In genomic region chr10:127320176-127320575, GRCh38 we compare ENCODE assay signal across 15 cellular contexts.
A peak's percentile ranks its signal among the peaks of the same experiment; 100 is the strongest.
DNase-seq lines count a peak whose midpoint lies in the region; ATAC-seq, FAIRE-seq and TF ChIP-seq lines count a peak whose summit lies in the region.
"Had no signal": no experiment of that assay in that cellular context is flagged by ENCODE, and none has a peak within 500 bp of the region (broad histone marks: within the 10 kb centered on the region; RNA-seq: fewer than 3 reads in every experiment).

No MANE protein-coding gene starts in this region.

- H3K4me1 ChIP-seq in H1 (replicated peaks in 1 of 4; ENCODE audit: control insufficient read depth in 3 of 4, insufficient read depth in 4 of 4, low read length in 3 of 4) (no peaks in the 10 kb centered on the region), HAP-1 (no peaks in the 10 kb centered on the region)
- H3K4me1 ChIP-seq: A549; BLaER1 treated with 17β-estradiol and CSF1 and Interleukin-3, amounts not matched to agents 10 nM and 100 nM had no signal

- no peak overlapping the region for H2AFZ ChIP-seq in H1 (ENCODE audit: low read length)

- H3K36me3 Mint-ChIP-seq in nephron progenitor cell (ENCODE audit: low read depth), result no peaks in the 10 kb centered on the region
- H3K36me3 Mint-ChIP-seq in activated T-cell treated with anti-CD3 and anti-CD28 coated beads, Interleukin-2, amount 50 U/mL, for 4 hours (ENCODE audit: insufficient read depth), result no peaks in the 10 kb centered on the region
- H3K36me3 Mint-ChIP-seq: CD4-positive, CD25-positive, alpha-beta regulatory T cell had no signal

- H3K23me2 ChIP-seq in H1 (ENCODE audit: low read depth, low read length), result no peaks in the 10 kb centered on the region

- H3K4me3 ChIP-seq in AG10803 (ENCODE audit: low read length) (no peak overlapping the region), H1 (ENCODE audit: extremely low read depth in 1 of 4, insufficient read depth in 2 of 4, low read depth in 3 of 4, low read length in 4 of 4) (no peak overlapping the region), HAP-1 (no peak overlapping the region)
- H3K4me3 ChIP-seq: A549; BLaER1 treated with 17β-estradiol and CSF1 and Interleukin-3, amounts not matched to agents 10 nM and 100 nM had no signal

- H3K27ac Mint-ChIP-seq in nephron progenitor cell, result peak overlapping the region; percentile 28
- H3K27ac Mint-ChIP-seq: CD4-positive, CD25-positive, alpha-beta regulatory T cell had no signal

- H4K91ac ChIP-seq in H1 (replicated peaks; ENCODE audit: insufficient read length, low read length), result no peak overlapping the region

- no peak overlapping the region for H3K4me2 ChIP-seq in H1 (ENCODE audit: insufficient read depth in 1 of 2, low read depth in 2 of 2, low read length in 2 of 2)
- H3K4me2 ChIP-seq: A549; BLaER1 treated with 17β-estradiol and CSF1 and Interleukin-3, amounts not matched to agents 10 nM and 100 nM; KMS-11 had no signal

- H3K4me1 Mint-ChIP-seq in nephron progenitor cell, result peaks cover 27% of the 10 kb centered on the region
- no peaks in the 10 kb centered on the region for H3K4me1 Mint-ChIP-seq in activated T-cell treated with anti-CD3 and anti-CD28 coated beads, Interleukin-2, amount 50 U/mL, for 4 hours (ENCODE audit: low read depth)
- H3K4me1 Mint-ChIP-seq: CD4-positive, CD25-positive, alpha-beta regulatory T cell had no signal

- no peak overlapping the region for H2BK12ac ChIP-seq in H1 (ENCODE audit: low read depth, low read length)

- no peaks in the 10 kb centered on the region for H4K20me1 ChIP-seq in H1 (replicated peaks in 1 of 2; ENCODE audit: control insufficient read depth in 1 of 2, insufficient read depth in 2 of 2, low read length in 2 of 2)
- H4K20me1 ChIP-seq: BLaER1 treated with 17β-estradiol and CSF1 and Interleukin-3, amounts not matched to agents 10 nM and 100 nM had no signal

- H3K79me1 ChIP-seq in H1 (ENCODE audit: low read depth, low read length), result no peaks in the 10 kb centered on the region

- H2BK15ac ChIP-seq in H1 (ENCODE audit: low read length), result no peak overlapping the region

- H3K9me3 ChIP-seq in H1 (ENCODE audit: insufficient read depth in 2 of 2, low read depth in 1 of 2, low read length in 1 of 2) (no peaks in the 10 kb centered on the region), HAP-1 (no peaks in the 10 kb centered on the region)
- H3K9me3 ChIP-seq: A549; BLaER1 treated with 17β-estradiol and CSF1 and Interleukin-3, amounts not matched to agents 10 nM and 100 nM had no signal

- FAIRE-seq in H1 (lab: Jason Lieb, UNC), result no peak
- FAIRE-seq: A549, GM12891 had no signal

- POLR2A ChIA-PET in H1 (lab: Charles Lee; ENCODE audit: partially characterized antibody), result no interaction called here

- no peak overlapping the region for H3K23ac ChIP-seq in H1 (ENCODE audit: insufficient read length)

- TF ChIP-seq RAD21 in H1 (IDR thresholded peaks at IDR 0.05 in 1 of 2, conservative IDR thresholded peaks at IDR 0.05 in 1 of 2; ENCODE audit: low read depth in 2 of 2, low read length in 2 of 2), result no peak

- H4K8ac ChIP-seq in H1 (ENCODE audit: extremely low read depth, insufficient read depth, low read length), result no peak overlapping the region

- no peaks in the 10 kb centered on the region for H3K79me2 ChIP-seq in H1 (ENCODE audit: control insufficient read depth in 1 of 2, insufficient read depth in 2 of 2, low read length in 2 of 2)

- 98% methylated on average over 9 of the region's 9 CpGs; no CpG with 5 or more reads in 1 of the 2 experiments for WGBS in H1 (ENCODE audit: extremely low coverage in 1 of 2, insufficient coverage in 1 of 2, insufficient read length in 1 of 2, insufficient replicate concordance in 2 of 2, low coverage in 1 of 2, low lambda C conversion rate in 2 of 2, missing lambda C conversion rate in 1 of 2), 2 experiments

- H3K27me3 ChIP-seq in H1 (replicated peaks in 1 of 4; ENCODE audit: control insufficient read depth in 3 of 4, extremely low read depth in 1 of 4, insufficient read depth in 3 of 4, low read length in 3 of 4) (no peaks in the 10 kb centered on the region), HAP-1 (ENCODE audit: low read depth) (no peaks in the 10 kb centered on the region)
- H3K27me3 ChIP-seq: BLaER1 treated with 17β-estradiol and CSF1 and Interleukin-3, amounts not matched to agents 10 nM and 100 nM had no signal

- H3K27ac ChIP-seq in H1 (ENCODE audit: low read depth, low read length), result no peak overlapping the region
- H3K27ac ChIP-seq: A549; BLaER1 treated with 17β-estradiol and CSF1 and Interleukin-3, amounts not matched to agents 10 nM and 100 nM; KMS-11 had no signal

- CTCF ChIA-PET in H1 (lab: Charles Lee; ENCODE audit: partially characterized antibody), result no interaction called here

- no peak overlapping the region for H3K9ac ChIP-seq in H1 (replicated peaks in 1 of 4; ENCODE audit: extremely low read depth in 1 of 4, low read depth in 3 of 4, low read length in 3 of 4)
- H3K9ac ChIP-seq: BLaER1 treated with 17β-estradiol and CSF1 and Interleukin-3, amounts not matched to agents 10 nM and 100 nM; KMS-11 had no signal

- TF ChIP-seq EP300 in H1 (IDR thresholded peaks at IDR 0.05; ENCODE audit: borderline replicate concordance in 1 of 2, low read depth in 2 of 2, low read length in 2 of 2), result no peak

- no peak overlapping the region for H3K56ac ChIP-seq in H1 (replicated peaks; ENCODE audit: insufficient read length, low read depth, low read length)

- no peaks in the 10 kb centered on the region for H3K9me3 Mint-ChIP-seq in nephron progenitor cell
- H3K9me3 Mint-ChIP-seq in activated T-cell treated with anti-CD3 and anti-CD28 coated beads, Interleukin-2, amount 50 U/mL, for 4 hours, result no peaks in the 10 kb centered on the region

- no peak overlapping the region for H3K14ac ChIP-seq in H1 (ENCODE audit: insufficient read length)

- in situ Hi-C loops in HAP-1 (cut with MboI; ENCODE audit: low sequenced_read_pairs), result no loop called here

- H3K36me3 ChIP-seq in H1 (ENCODE audit: control insufficient read depth in 2 of 4, insufficient read depth in 4 of 4, low read length in 3 of 4) (no peaks in the 10 kb centered on the region; a peak in 1 of 8 replicates), HAP-1 (replicated peaks) (no peaks in the 10 kb centered on the region)
- H3K36me3 ChIP-seq: BLaER1 treated with 17β-estradiol and CSF1 and Interleukin-3, amounts not matched to agents 10 nM and 100 nM had no signal

- H3K4ac ChIP-seq in H1 (replicated peaks; ENCODE audit: insufficient read length, low read depth, low read length), result no peak overlapping the region

- no peak overlapping the region for H3K18ac ChIP-seq in H1 (ENCODE audit: extremely low read depth, low read length)

- TF ChIP-seq POLR2A in H1 (IDR thresholded peaks at IDR 0.05; ENCODE audit: control extremely low read depth in 1 of 2, low read depth in 2 of 2, low read length in 2 of 2), result no peak

- no peak overlapping the region for H2BK120ac ChIP-seq in H1 (replicated peaks; ENCODE audit: low read depth, low read length)

- H4K5ac ChIP-seq in H1 (ENCODE audit: insufficient read length, low read depth, low read length), result no peak overlapping the region

- TF ChIP-seq CTCF in AG10803 (conservative IDR thresholded peaks at IDR 0.05; ENCODE audit: low read length), result no peak
- TF ChIP-seq CTCF in H1 (IDR thresholded peaks at IDR 0.05; ENCODE audit: control extremely low read depth in 1 of 3, insufficient read depth in 1 of 3, low read depth in 1 of 3, low read length in 3 of 3), result no peak
- no peak for TF ChIP-seq CTCF in nephron progenitor cell (IDR thresholded peaks at IDR 0.05)

- H2BK5ac ChIP-seq in H1 (ENCODE audit: low read depth, low read length), result no peak overlapping the region

- H3K27me3 Mint-ChIP-seq in nephron progenitor cell (ENCODE audit: low read depth, poor library complexity), result peaks cover 4% of the 10 kb centered on the region
- H3K27me3 Mint-ChIP-seq in activated T-cell treated with anti-CD3 and anti-CD28 coated beads, Interleukin-2, amount 50 U/mL, for 4 hours (ENCODE audit: low read depth), result no peaks in the 10 kb centered on the region
- H3K27me3 Mint-ChIP-seq: CD4-positive, CD25-positive, alpha-beta regulatory T cell had no signal

- peak; percentile 85 for DNase-seq in AG10803 (ENCODE audit: low read depth)
- DNase-seq in AG20443 (ENCODE audit: low spot score), result peak; percentile 45
- DNase-seq in H1 (ENCODE audit: low read depth in 1 of 2, low spot score in 2 of 2), result no peak
- DNase-seq in nephron progenitor cell, result no peak
- no peak for DNase-seq in activated T-cell treated with anti-CD3 and anti-CD28 coated beads, Interleukin-2, amount 50 U/mL, for 1 hour
- no peak for DNase-seq in activated T-cell treated with anti-CD3 and anti-CD28 coated beads, Interleukin-2, amount 50 U/mL, for 4 hours
- no peak for DNase-seq in HAP-1 (ENCODE audit: low spot score in 2 of 2)
- DNase-seq: Calu3; CD4-positive, CD25-positive, alpha-beta regulatory T cell; DMS 273 treated with DMSO at 0.1 percent for 48 hours had no signal

- ATAC-seq in activated T-cell treated with anti-CD3 and anti-CD28 coated beads, Interleukin-2, amount 50 U/mL, for 4 hours, result no peak
- ATAC-seq: A549, HCT116 had no signal

- H3K4me3 Mint-ChIP-seq in nephron progenitor cell, result no peak overlapping the region
- no peak overlapping the region for H3K4me3 Mint-ChIP-seq in activated T-cell treated with anti-CD3 and anti-CD28 coated beads, Interleukin-2, amount 50 U/mL, for 4 hours
- H3K4me3 Mint-ChIP-seq: CD4-positive, CD25-positive, alpha-beta regulatory T cell had no signal

- H2AK5ac ChIP-seq in H1 (ENCODE audit: low read depth, low read length), result no peak overlapping the region

- H2BK20ac ChIP-seq in H1 (ENCODE audit: low read length), result no peak overlapping the region

TF ChIP-seq in H1, 55 proteins besides CTCF, POLR2A, EP300 and RAD21:
- peak; percentile 50 for TF ChIP-seq CEBPB (IDR thresholded peaks at IDR 0.05; ENCODE audit: low read depth, low read length)
- TF ChIP-seq KDM5A (IDR thresholded peaks at IDR 0.05; ENCODE audit: low read length), result no peak

Comparison
In these comparisons a context has a peak if more than half of its experiments do, and no peak if none do; other contexts are left out.
1. DNase-seq: peak in AG10803 (single experiment) and AG20443 (single experiment); none in H1 (0 of 2), nephron progenitor cell (single experiment), activated T-cell treated with anti-CD3 and anti-CD28 coated beads, Interleukin-2, amount 50 U/mL, for 1 hour (single experiment), activated T-cell treated with anti-CD3 and anti-CD28 coated beads, Interleukin-2, amount 50 U/mL, for 4 hours (single experiment) and HAP-1 (0 of 2).